In genomic region chr2:119744335-119744939, GRCh38 we compare ENCODE assay signal across 10 cellular contexts. TPM values are rescaled to one million over a fixed set of nuclear protein-coding genes. Genes with fewer than 3 reads are reported as not detected.
DNase-seq lines count a peak whose midpoint lies in the region; ATAC-seq and TF ChIP-seq lines count a peak whose summit lies in the region.
"Had no signal": no experiment of that assay in that cellular context is flagged by ENCODE, and none has a peak within 500 bp of the region (broad histone marks: within the 10 kb centered on the region; RNA-seq: fewer than 3 reads in every experiment).

No MANE protein-coding gene starts in this region.

- H3K36me3 Mint-ChIP-seq in activated CD4-positive, alpha-beta T cell treated with anti-CD3 and anti-CD28 coated beads for 36 hours (ENCODE audit: low read depth): no peaks in the 10 kb centered on the region
- no peaks in the 10 kb centered on the region for H3K36me3 Mint-ChIP-seq in type B pancreatic cell

- H3K27me3 Mint-ChIP-seq in activated CD4-positive, alpha-beta T cell treated with anti-CD3 and anti-CD28 coated beads for 36 hours: no peaks in the 10 kb centered on the region
- peaks cover 34% of the 10 kb centered on the region for H3K27me3 Mint-ChIP-seq in type B pancreatic cell

- peaks cover 4% of the 10 kb centered on the region for H3K4me1 Mint-ChIP-seq in activated CD4-positive, alpha-beta T cell treated with anti-CD3 and anti-CD28 coated beads for 36 hours
- no peaks in the 10 kb centered on the region for H3K4me1 Mint-ChIP-seq in type B pancreatic cell (ENCODE audit: unreplicated experiment)

- H3K4me3 ChIP-seq in fibroblast of mammary gland (ENCODE audit: control insufficient read depth, low read depth, low read length): no peak overlapping the region
- H3K4me3 ChIP-seq: adrenal gland, skin epidermis had no signal

- ATAC-seq in activated CD4-positive, alpha-beta T cell treated with anti-CD3 and anti-CD28 coated beads for 36 hours: peak; percentile 77
- ATAC-seq in stimulated activated naive CD8-positive, alpha-beta T cell treated with anti-CD3 and anti-CD28 coated beads, Interleukin-15, Interleukin-2, amounts not matched to agents 100 U/mL and 50 U/mL, for 24 hours: peak; percentile 61

- POLR2A ChIA-PET in activated CD4-positive, alpha-beta T cell treated with anti-CD3 and anti-CD28 coated beads for 36 hours (lab: Charles Lee): no interaction called here

- no peak overlapping the region for H3K4me3 Mint-ChIP-seq in activated CD4-positive, alpha-beta T cell treated with anti-CD3 and anti-CD28 coated beads for 36 hours
- H3K4me3 Mint-ChIP-seq in type B pancreatic cell: no peak overlapping the region

- DNase-seq in activated CD4-positive, alpha-beta T cell treated with anti-CD3 and anti-CD28 coated beads for 36 hours: peak; percentile 42
- DNase-seq in activated CD4-positive, alpha-beta T cell treated with anti-CD3 and anti-CD28 coated beads for 1 hour: no peak
- DNase-seq in NCI-H345 treated with DMSO at 0.1 percent for 48 hours (lab: John Stamatoyannopoulos, UW; ENCODE audit: unreplicated experiment): peak; percentile 70
- peak; percentile 49 for DNase-seq in fibroblast of mammary gland (ENCODE audit: low read depth)
- DNase-seq in stimulated activated naive CD8-positive, alpha-beta T cell treated with anti-CD3 and anti-CD28 coated beads, Interleukin-15, Interleukin-2, amounts not matched to agents 100 U/mL and 50 U/mL, for 24 hours: no peak
- DNase-seq in type B pancreatic cell (ENCODE audit: extremely low spot score, unreplicated experiment): no peak
- no peak for DNase-seq in NCI-H82 treated with DMSO at 0.1 percent for 48 hours (lab: John Stamatoyannopoulos, UW; ENCODE audit: unreplicated experiment)
- DNase-seq in activated naive CD4-positive, alpha-beta T cell treated with Interleukin-2 at 50 U/mL for 16 hours: no peak
- DNase-seq: adrenal gland had no signal

- intact Hi-C loops in activated CD4-positive, alpha-beta T cell treated with anti-CD3 and anti-CD28 coated beads for 36 hours (cut with DNase I, micrococcal nuclease): no loop called here

- TF ChIP-seq CTCF in fibroblast of mammary gland (conservative IDR thresholded peaks at IDR 0.05; ENCODE audit: control insufficient read depth, insufficient read depth, low read depth, low read length) (no peak), type B pancreatic cell (conservative IDR thresholded peaks at IDR 0.05) (no peak)

- CTCF ChIA-PET in activated CD4-positive, alpha-beta T cell treated with anti-CD3 and anti-CD28 coated beads for 36 hours (lab: Charles Lee): no interaction called here

- no peak overlapping the region for H3K27ac Mint-ChIP-seq in activated CD4-positive, alpha-beta T cell treated with anti-CD3 and anti-CD28 coated beads for 36 hours
- H3K27ac Mint-ChIP-seq in type B pancreatic cell: no peak overlapping the region

- no peaks in the 10 kb centered on the region for H3K9me3 Mint-ChIP-seq in activated CD4-positive, alpha-beta T cell treated with anti-CD3 and anti-CD28 coated beads for 36 hours (ENCODE audit: low read depth)
- H3K9me3 Mint-ChIP-seq in type B pancreatic cell: no peaks in the 10 kb centered on the region

RNA-seq across cellular contexts. Expression of gene PTPN4, which starts 15.3 kb away (rescaled TPM):
- 10 to 100 TPM; 32.4 to 38.0 TPM for total RNA-seq in activated CD4-positive, alpha-beta T cell treated with anti-CD3 and anti-CD28 coated beads for 36 hours
- total RNA-seq in type B pancreatic cell (ENCODE audit: low replicate concordance): 31.7 and 37.4 TPM in 2 replicates

Comparison
In these comparisons a context has a peak if more than half of its experiments do, and no peak if none do; other contexts are left out.
1. DNase-seq: peak in activated CD4-positive, alpha-beta T cell treated with anti-CD3 and anti-CD28 coated beads for 36 hours (single experiment), NCI-H345 treated with DMSO at 0.1 percent for 48 hours (single experiment) and fibroblast of mammary gland (single experiment); none in activated CD4-positive, alpha-beta T cell treated with anti-CD3 and anti-CD28 coated beads for 1 hour (single experiment), stimulated activated naive CD8-positive, alpha-beta T cell treated with anti-CD3 and anti-CD28 coated beads, Interleukin-15, Interleukin-2, amounts not matched to agents 100 U/mL and 50 U/mL, for 24 hours (single experiment), type B pancreatic cell (single experiment), NCI-H82 treated with DMSO at 0.1 percent for 48 hours (single experiment) and activated naive CD4-positive, alpha-beta T cell treated with Interleukin-2 at 50 U/mL for 16 hours (single experiment).